ENCODE assay signal across 24 cellular contexts in the genomic region with DNA sequence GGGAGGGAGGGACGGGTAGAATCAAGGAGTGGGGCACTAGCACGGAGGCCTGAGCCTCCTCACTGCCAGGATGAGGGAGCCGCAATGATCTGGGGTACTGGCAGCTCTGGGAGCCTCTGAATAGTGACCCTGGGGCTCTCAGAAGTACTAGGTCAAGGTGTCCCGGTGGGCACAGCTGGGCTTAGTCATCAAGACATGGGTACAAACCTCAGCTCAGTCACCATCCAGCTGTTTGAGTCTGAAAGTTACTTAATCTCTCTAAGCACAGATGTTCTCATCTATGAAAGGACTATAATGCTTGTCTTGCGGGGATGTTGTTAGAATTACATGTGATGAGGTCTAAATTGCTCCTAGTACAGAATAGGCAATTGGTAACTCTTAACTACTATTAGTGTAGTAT.
"Had no signal": no experiment of that assay in that cellular context is flagged by ENCODE, and none has a peak within 500 bp of the region (broad histone marks: within the 10 kb centered on the region; RNA-seq: fewer than 3 reads in every experiment).

No MANE protein-coding gene starts in this region.

- ATAC-seq: esophagus mucosa; gastroesophageal sphincter; left lung; lower lobe of right lung; right lobe of liver; stimulated activated naive B cell treated with anti-CD40 and anti-IgM and Interleukin-4, amounts not matched to agents 10 μg/mL and 1 μg/mL and 100 μg/mL, for 72 hours; stimulated activated naive CD8-positive, alpha-beta T cell treated with anti-CD3 and anti-CD28 coated beads, Interleukin-15, amount 100 ng/mL, for 72 hours had no signal

- H3K27me3 ChIP-seq: dorsolateral prefrontal cortex, gastroesophageal sphincter, left lung, right lobe of liver, transverse colon had no signal

- H3K4me1 ChIP-seq: left lung, lower lobe of right lung, parathyroid adenoma, prostate gland, right lobe of liver, transverse colon had no signal

- H3K4me1 Mint-ChIP-seq: immature natural killer cell; memory B cell; stimulated activated naive B cell treated with anti-CD40 and anti-IgM and Interleukin-4, amounts not matched to agents 10 μg/mL and 1 μg/mL and 100 μg/mL, for 72 hours; stimulated activated naive CD8-positive, alpha-beta T cell treated with anti-CD3 and anti-CD28 coated beads, Interleukin-15, amount 100 ng/mL, for 72 hours had no signal

- H3K4me3 Mint-ChIP-seq: immature natural killer cell; memory B cell; nephron; stimulated activated naive B cell treated with anti-CD40 and anti-IgM and Interleukin-4, amounts not matched to agents 10 μg/mL and 1 μg/mL and 100 μg/mL, for 72 hours; stimulated activated naive CD8-positive, alpha-beta T cell treated with anti-CD3 and anti-CD28 coated beads, Interleukin-15, amount 100 ng/mL, for 72 hours had no signal

- H3K9me3 ChIP-seq: gastroesophageal sphincter, left lung, lower lobe of right lung, prostate gland, right lobe of liver, thoracic aorta, transverse colon had no signal

- H2AFZ ChIP-seq: parathyroid adenoma had no signal

- H3K36me3 Mint-ChIP-seq: immature natural killer cell; memory B cell; stimulated activated naive B cell treated with anti-CD40 and anti-IgM and Interleukin-4, amounts not matched to agents 10 μg/mL and 1 μg/mL and 100 μg/mL, for 72 hours had no signal

- H3K4me3 ChIP-seq: dorsolateral prefrontal cortex, gastroesophageal sphincter, left lung, lower lobe of right lung, prostate gland, right lobe of liver, skin epidermis, thoracic aorta, transverse colon had no signal

- H3K36me3 ChIP-seq: gastroesophageal sphincter, left lung, lower lobe of right lung, prostate gland, right lobe of liver, thoracic aorta, transverse colon had no signal

- H3K27ac Mint-ChIP-seq: immature natural killer cell; memory B cell; nephron; stimulated activated naive B cell treated with anti-CD40 and anti-IgM and Interleukin-4, amounts not matched to agents 10 μg/mL and 1 μg/mL and 100 μg/mL, for 72 hours; stimulated activated naive CD8-positive, alpha-beta T cell treated with anti-CD3 and anti-CD28 coated beads, Interleukin-15, amount 100 ng/mL, for 72 hours had no signal

- DNase-seq: cortex of kidney; dorsolateral prefrontal cortex; effector CD8-positive, alpha-beta T cell; glutamatergic neuron; immature natural killer cell; left lung; lower lobe of right lung; midbrain; occipital lobe; retina; right lobe of liver; stimulated activated CD4-positive, alpha-beta T cell treated with anti-CD3 and anti-CD28 coated beads, Interleukin-2, amount 100 ng/mL, for 24 hours; stimulated activated CD4-positive, alpha-beta T cell treated with anti-CD3 and anti-CD28 coated beads, Interleukin-4, amount 100 ng/mL, for 4 hours; stimulated activated naive B cell treated with anti-CD40 and anti-IgM and Interleukin-4, amounts not matched to agents 10 μg/mL and 1 μg/mL and 100 μg/mL, for 72 hours; stimulated activated naive CD8-positive, alpha-beta T cell treated with anti-CD3 and anti-CD28 coated beads, Interleukin-15, amount 100 ng/mL, for 72 hours; transverse colon had no signal

- H3K9ac ChIP-seq: parathyroid adenoma had no signal

- H3K27ac ChIP-seq: left lung, lower lobe of right lung, parathyroid adenoma, prostate gland, right lobe of liver, skin epidermis had no signal

- H3K9me3 Mint-ChIP-seq: immature natural killer cell; memory B cell; nephron; stimulated activated naive B cell treated with anti-CD40 and anti-IgM and Interleukin-4, amounts not matched to agents 10 μg/mL and 1 μg/mL and 100 μg/mL, for 72 hours; stimulated activated naive CD8-positive, alpha-beta T cell treated with anti-CD3 and anti-CD28 coated beads, Interleukin-15, amount 100 ng/mL, for 72 hours had no signal
